Comparison of ENCODE assay signal across 30 cellular contexts in the genomic region with DNA sequence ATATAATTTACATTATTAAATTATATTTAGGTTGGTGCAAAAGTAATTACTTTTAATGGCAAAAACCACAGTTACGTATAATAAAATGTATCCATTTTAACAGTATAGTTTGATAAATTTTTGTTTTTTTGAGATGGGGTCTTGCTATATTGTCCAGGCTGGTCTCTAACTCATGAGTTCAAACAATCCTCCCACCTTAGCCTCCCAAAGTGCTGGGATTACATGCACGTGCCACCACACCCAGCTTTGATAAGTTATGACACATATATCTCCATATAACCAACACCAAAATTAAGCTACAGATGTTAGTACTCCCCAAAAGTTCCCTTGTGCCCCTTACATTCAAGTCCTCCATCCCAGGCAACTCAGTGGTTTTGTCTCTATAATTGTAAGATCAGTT.
"Had no signal": no experiment of that assay in that cellular context is flagged by ENCODE, and none has a peak within 500 bp of the region (broad histone marks: within the 10 kb centered on the region; RNA-seq: fewer than 3 reads in every experiment).

No MANE protein-coding gene starts in this region.

- H3K9me3 ChIP-seq: ascending aorta, breast epithelium had no signal

- ATAC-seq: activated naive CD8-positive, alpha-beta T cell treated with anti-CD3 and anti-CD28 coated beads, Interleukin-2, amount 50 U/mL, for 24 hours; activated T-cell treated with anti-CD3 and anti-CD28 coated beads, Interleukin-2, amount 50 U/mL, for 4 hours; activated T-cell treated with anti-CD3 and anti-CD28 coated beads, Interleukin-2, amount 50 U/mL, for 72 hours; body of pancreas had no signal

- H3K27me3 ChIP-seq: adrenal gland, ascending aorta, body of pancreas, brain microvascular endothelial cell, breast epithelium, cardiac muscle cell had no signal

- FAIRE-seq: astrocyte, bronchial epithelial cell had no signal

- H3K36me3 ChIP-seq: adrenal gland, ascending aorta, brain microvascular endothelial cell, breast epithelium, cardiac muscle cell had no signal

- H3K4me3 ChIP-seq: adrenal gland, ascending aorta, body of pancreas, breast epithelium, cardiac muscle cell had no signal

- H3K4me1 ChIP-seq: adrenal gland, ascending aorta, body of pancreas, breast epithelium had no signal

- H3K27ac ChIP-seq: adrenal gland, ascending aorta, body of pancreas, brain microvascular endothelial cell, breast epithelium, cardiac muscle cell had no signal

- DNase-seq: activated effector memory CD4-positive, alpha-beta T cell treated with anti-CD3 and anti-CD28 coated beads, Interleukin-2, amount 50 U/mL, for 16 hours; activated effector memory CD4-positive, alpha-beta T cell treated with Interleukin-2 at 50 U/mL for 16 hours; activated gamma-delta T cell; activated gamma-delta T cell treated with Interleukin-2 at 50 U/mL for 16 hours; activated naive CD4-positive, alpha-beta T cell; activated naive CD4-positive, alpha-beta T cell treated with anti-CD3 and anti-CD28 coated beads for 36 hours; activated naive CD4-positive, alpha-beta T cell treated with anti-CD3 and anti-CD28 coated beads, Interleukin-2, amount 10 ng/mL, durations not matched to agents 7 days and 5 days; activated naive CD4-positive, alpha-beta T cell treated with anti-CD3 and anti-CD28 coated beads, Interleukin-2, amount 50 U/mL, for 16 hours; activated naive CD4-positive, alpha-beta T cell treated with Interleukin-2 at 50 U/mL for 16 hours; activated naive CD8-positive, alpha-beta T cell treated with anti-CD3 and anti-CD28 coated beads for 36 hours; activated naive CD8-positive, alpha-beta T cell treated with anti-CD3 and anti-CD28 coated beads, Interleukin-2, amount 10 ng/mL, durations not matched to agents 7 days and 5 days; activated naive CD8-positive, alpha-beta T cell treated with anti-CD3 and anti-CD28 coated beads, Interleukin-2, amount 50 U/mL, for 24 hours; activated T-cell treated with anti-CD3 and anti-CD28 coated beads, Interleukin-2, amount 50 U/mL, for 4 hours; activated T-cell treated with anti-CD3 and anti-CD28 coated beads, Interleukin-2, amount 50 U/mL, for 48 hours; activated T-cell treated with anti-CD3 and anti-CD28 coated beads, Interleukin-2, amount 50 U/mL, for 72 hours; adrenal gland; amniotic stem cell; amygdala; anterior cingulate cortex; aorta; body of pancreas; brain microvascular endothelial cell; caudate nucleus; central memory CD4-positive, alpha-beta T cell; cerebellar nuclear complex had no signal
